ENCODE assay signal across 1 cellular context in genomic region chr19:7228935-7229541, GRCh38.
A peak's percentile ranks its signal among the peaks of the same experiment; 100 is the strongest.
TF ChIP-seq lines count a peak whose summit lies in the region.

No MANE protein-coding gene starts in this region.

TF ChIP-seq in HepG2, 621 proteins besides CTCF, POLR2A, EP300 and RAD21 (continued from another document):
- TF ChIP-seq BRD4 (CRISPR knock-in tag; IDR thresholded peaks at IDR 0.05) (no peak), PRDM4 (CRISPR knock-in tag; IDR thresholded peaks at IDR 0.05; ENCODE audit: borderline replicate concordance) (no peak), ZBTB21 (CRISPR knock-in tag; IDR thresholded peaks at IDR 0.05) (no peak), FOXO4 (CRISPR knock-in tag; conservative IDR thresholded peaks at IDR 0.05) (no peak), ZFP36 (IDR thresholded peaks at IDR 0.05; ENCODE audit: borderline replicate concordance, low read depth, low read length, partially characterized antibody) (no peak), REPIN1 (CRISPR knock-in tag; IDR thresholded peaks at IDR 0.05; ENCODE audit: borderline replicate concordance, low read depth) (no peak), ZMAT3 (CRISPR knock-in tag; conservative IDR thresholded peaks at IDR 0.05) (no peak), ATF7 (IDR thresholded peaks at IDR 0.05) (0 out of 2 replicates have a peak, but pooled peaks have one; percentile 7), ATF7 (CRISPR knock-in tag; IDR thresholded peaks at IDR 0.05) (no peak), CERS6 (CRISPR knock-in tag; IDR thresholded peaks at IDR 0.05) (no peak), ZNF10 (CRISPR knock-in tag; IDR thresholded peaks at IDR 0.05; ENCODE audit: borderline replicate concordance, low read depth) (no peak), ZNF432 (CRISPR knock-in tag; IDR thresholded peaks at IDR 0.05; ENCODE audit: borderline replicate concordance) (no peak), ASH2L (IDR thresholded peaks at IDR 0.05; ENCODE audit: insufficient read length, low read depth, low read length) (no peak), HOXA9 (CRISPR knock-in tag; IDR thresholded peaks at IDR 0.05; ENCODE audit: borderline replicate concordance) (no peak), ZNF556 (CRISPR knock-in tag; IDR thresholded peaks at IDR 0.05; ENCODE audit: borderline replicate concordance) (no peak), ZNF550 (CRISPR knock-in tag; IDR thresholded peaks at IDR 0.05; ENCODE audit: borderline replicate concordance) (no peak), JUNB (CRISPR knock-in tag; IDR thresholded peaks at IDR 0.05; ENCODE audit: borderline replicate concordance) (no peak), KDM6A (CRISPR knock-in tag; IDR thresholded peaks at IDR 0.05; ENCODE audit: low read depth) (no peak)
